In genomic region chr11:128784059-128784804, GRCh38 we compare ENCODE assay signal across 1 cellular context.
A peak's percentile ranks its signal among the peaks of the same experiment; 100 is the strongest.
TF ChIP-seq lines count a peak whose summit lies in the region.

No MANE protein-coding gene starts in this region.

TF ChIP-seq in H1, 55 proteins besides CTCF, POLR2A, EP300 and RAD21 (continued from another document):
- TF ChIP-seq NANOG (IDR thresholded peaks at IDR 0.05; ENCODE audit: insufficient read depth, low read depth, low read length, poor library complexity, severe bottlenecking) (peak; percentile 96), TCF12 (IDR thresholded peaks at IDR 0.05; ENCODE audit: low read depth, low read length) (peak; percentile 81; the same call in 1 of the 2 replicates), CREB1 (IDR thresholded peaks at IDR 0.05) (0 out of 2 replicates have a peak, but pooled peaks have one; percentile 14), SIN3A (conservative IDR thresholded peaks at IDR 0.05 in 1 of 2, IDR thresholded peaks at IDR 0.05 in 1 of 2; ENCODE audit: low read depth in 1 of 2, low read length in 2 of 2) (no peak), CHD1 (IDR thresholded peaks at IDR 0.05; ENCODE audit: low read depth, low read length) (no peak), ATF3 (IDR thresholded peaks at IDR 0.05; ENCODE audit: insufficient read depth, low read depth, low read length) (no peak), SP1 (IDR thresholded peaks at IDR 0.05; ENCODE audit: low read depth, low read length) (peak; percentile 15; the same call in 1 of the 2 replicates), TAF1 (IDR thresholded peaks at IDR 0.05; ENCODE audit: low read depth, low read length) (0 out of 2 replicates have a peak, but pooled peaks have one; percentile 35), POLR2AphosphoS5 (IDR thresholded peaks at IDR 0.05; ENCODE audit: low read depth, low read length) (no peak)
